ENCODE assay signal across 28 cellular contexts in genomic region chr10:57362811-57363210, GRCh38.
A peak's percentile ranks its signal among the peaks of the same experiment; 100 is the strongest.
DNase-seq lines count a peak whose midpoint lies in the region; ATAC-seq and TF ChIP-seq lines count a peak whose summit lies in the region.
"Had no signal": no experiment of that assay in that cellular context is flagged by ENCODE, and none has a peak within 500 bp of the region (broad histone marks: within the 10 kb centered on the region; RNA-seq: fewer than 3 reads in every experiment).

No MANE protein-coding gene starts in this region.

- no peak overlapping the region for H2BK12ac ChIP-seq in neuronal stem cell (ENCODE audit: low read length)

- H4K8ac ChIP-seq in neuronal stem cell (ENCODE audit: low read depth, low read length), result no peak overlapping the region

- H3K36me3 ChIP-seq in neuronal stem cell (replicated peaks in 1 of 2; ENCODE audit: control insufficient read depth in 2 of 2, insufficient read depth in 2 of 2, low read length in 2 of 2) (no peaks in the 10 kb centered on the region), thyroid gland (no peaks in the 10 kb centered on the region)
- H3K36me3 ChIP-seq: BLaER1, cardiac muscle cell, tibial nerve had no signal

- H2BK5ac ChIP-seq in neuronal stem cell (ENCODE audit: low read length), result no peak overlapping the region

- H3K9me3 ChIP-seq in neuronal stem cell (replicated peaks in 1 of 2; ENCODE audit: control insufficient read depth in 2 of 2, insufficient read depth in 1 of 2, low read depth in 1 of 2, low read length in 2 of 2) (no peaks in the 10 kb centered on the region), thyroid gland (no peaks in the 10 kb centered on the region)
- H3K9me3 ChIP-seq: BLaER1, tibial nerve had no signal

- H3K4me3 ChIP-seq in neuronal stem cell (ENCODE audit: low read length in 2 of 2), result no peak overlapping the region
- no peak overlapping the region for H3K4me3 ChIP-seq in thyroid gland (replicated peaks in 1 of 3)
- H3K4me3 ChIP-seq: BLaER1, cardiac muscle cell, tibial nerve had no signal

- H3K79me1 ChIP-seq in neuronal stem cell (ENCODE audit: low read depth, low read length), result no peaks in the 10 kb centered on the region

- no peak overlapping the region for H3K27ac ChIP-seq in neuronal stem cell (replicated peaks; ENCODE audit: low read length)
- H3K27ac ChIP-seq in thyroid gland, result no peak overlapping the region
- H3K27ac ChIP-seq: BLaER1, cardiac muscle cell, epithelial cell of prostate, tibial nerve had no signal

- WGBS in neuronal stem cell (ENCODE audit: extremely low coverage in 2 of 2, insufficient read length in 2 of 2, insufficient replicate concordance in 1 of 2), 2 donors, result no CpG with 5 or more reads among the region's 2 CpGs
- WGBS in thyroid gland, 2 donors, result 91 to 92% methylated on average over 2 of the region's 2 CpGs

- H4K91ac ChIP-seq in neuronal stem cell (ENCODE audit: low read depth, low read length, poor library complexity), result no peak overlapping the region

- H2BK120ac ChIP-seq in neuronal stem cell (ENCODE audit: low read depth, low read length), result no peak overlapping the region

- H3K4ac ChIP-seq in neuronal stem cell (ENCODE audit: low read length), result no peak overlapping the region

- no peaks in the 10 kb centered on the region for H3K27me3 ChIP-seq in neuronal stem cell (ENCODE audit: control insufficient read depth in 3 of 3, insufficient read depth in 3 of 3, low read depth in 1 of 3, low read length in 3 of 3)
- H3K27me3 ChIP-seq in thyroid gland, result no peaks in the 10 kb centered on the region
- H3K27me3 ChIP-seq: BLaER1, cardiac muscle cell, tibial nerve had no signal

- no peaks in the 10 kb centered on the region for H3K4me1 Mint-ChIP-seq in activated T-helper 2 cell treated with anti-CD3 and anti-CD28 coated beads, Interferon-gamma antibody, Interleukin-2, Interleukin-4, amounts not matched to agents 10 μg/mL and 5 μg/mL and 100 μg/mL, durations not matched to agents 14 hours and 24 hours and 36 hours (ENCODE audit: low read depth)
- H3K4me1 Mint-ChIP-seq: activated CD8-positive, alpha-beta memory T cell treated with anti-CD3 and anti-CD28 coated beads, Interleukin-2, amount 10 ng/mL, durations not matched to agents 7 days and 5 days; activated naive CD8-positive, alpha-beta T cell treated with anti-CD3 and anti-CD28 coated beads, Interleukin-2, amount 50 U/mL, for 24 hours; immature natural killer cell had no signal

- H3K18ac ChIP-seq in neuronal stem cell (ENCODE audit: low read length), result no peak overlapping the region

- H2BK15ac ChIP-seq in neuronal stem cell (ENCODE audit: low read length), result no peak overlapping the region

- H3K4me3 Mint-ChIP-seq in activated T-helper 2 cell treated with anti-CD3 and anti-CD28 coated beads, Interferon-gamma antibody, Interleukin-2, Interleukin-4, amounts not matched to agents 10 μg/mL and 5 μg/mL and 100 μg/mL, durations not matched to agents 14 hours and 24 hours and 36 hours (ENCODE audit: low read depth), result no peak overlapping the region
- H3K4me3 Mint-ChIP-seq: activated CD8-positive, alpha-beta memory T cell treated with anti-CD3 and anti-CD28 coated beads, Interleukin-2, amount 10 ng/mL, durations not matched to agents 7 days and 5 days; activated naive CD8-positive, alpha-beta T cell treated with anti-CD3 and anti-CD28 coated beads, Interleukin-2, amount 50 U/mL, for 24 hours; activated T-cell treated with anti-CD3 and anti-CD28 coated beads, Interleukin-2, amount 50 U/mL, for 4 hours; immature natural killer cell; natural killer cell treated with Interleukin-12 subunit alpha and Interleukin-12 subunit beta and Interleukin-15 and Interleukin-18, amount 100 ng/mL, for 72 hours had no signal

- H3K27ac Mint-ChIP-seq in activated T-helper 2 cell treated with anti-CD3 and anti-CD28 coated beads, Interferon-gamma antibody, Interleukin-2, Interleukin-4, amounts not matched to agents 10 μg/mL and 5 μg/mL and 100 μg/mL, durations not matched to agents 14 hours and 24 hours and 36 hours, result no peak overlapping the region
- H3K27ac Mint-ChIP-seq: activated CD8-positive, alpha-beta memory T cell treated with anti-CD3 and anti-CD28 coated beads, Interleukin-2, amount 10 ng/mL, durations not matched to agents 7 days and 5 days; activated naive CD8-positive, alpha-beta T cell treated with anti-CD3 and anti-CD28 coated beads, Interleukin-2, amount 50 U/mL, for 24 hours; immature natural killer cell; natural killer cell treated with Interleukin-12 subunit alpha and Interleukin-12 subunit beta and Interleukin-15 and Interleukin-18, amount 100 ng/mL, for 72 hours had no signal

- TF ChIP-seq CTCF in thyroid gland (IDR thresholded peaks at IDR 0.05), result no peak

- DNase-seq in DMS153 (lab: John Stamatoyannopoulos, UW) (no peak), neuronal stem cell (ENCODE audit: low spot score) (no peak), thyroid gland (no peak)
- DNase-seq in activated T-helper 2 cell treated with anti-CD3 and anti-CD28 coated beads, Interferon-gamma antibody, Interleukin-2, Interleukin-4, amounts not matched to agents 10 μg/mL and 5 μg/mL and 100 μg/mL, durations not matched to agents 14 hours and 24 hours and 36 hours (ENCODE audit: low spot score), result no peak
- DNase-seq: activated CD4-positive, alpha-beta T cell treated with anti-CD3 and anti-CD28 coated beads, Interleukin-2, amount 50 U/mL, for 4 hours; activated CD4-positive, CD25-positive, alpha-beta regulatory T cell; activated CD8-positive, alpha-beta memory T cell treated with anti-CD3 and anti-CD28 coated beads, Interleukin-2, amount 10 ng/mL, durations not matched to agents 7 days and 5 days; activated naive CD8-positive, alpha-beta T cell treated with anti-CD3 and anti-CD28 coated beads, Interleukin-2, amount 50 U/mL, for 24 hours; activated T-cell treated with anti-CD3 and anti-CD28 coated beads, Interleukin-2, amount 50 U/mL, for 4 hours; cortex of kidney; effector memory CD4-positive, alpha-beta T cell; HCEC 1CT; immature natural killer cell; left colon; NCI-H1694; NCI-H2171; NCI-H510A; OCI-M1; stimulated activated CD4-positive, alpha-beta T cell treated with anti-CD3 and anti-CD28 coated beads, Interleukin-4, amount 100 ng/mL, for 24 hours; T-helper 1 cell had no signal

- H2AK5ac ChIP-seq in neuronal stem cell (ENCODE audit: low read depth, low read length), result no peak overlapping the region

- intact Hi-C loops in activated T-helper 2 cell treated with anti-CD3 and anti-CD28 coated beads, Interferon-gamma antibody, Interleukin-2, Interleukin-4, amounts not matched to agents 10 μg/mL and 5 μg/mL and 100 μg/mL, durations not matched to agents 14 hours and 24 hours and 36 hours (cut with micrococcal nuclease), result no loop called here
- intact Hi-C loops in thyroid gland (cut with DNase I), result no loop called here

- no peak overlapping the region for H2AFZ ChIP-seq in neuronal stem cell (ENCODE audit: low read length)

- no peak overlapping the region for H3K9ac ChIP-seq in neuronal stem cell (ENCODE audit: low read depth, low read length, poor library complexity)
- H3K9ac ChIP-seq: BLaER1 had no signal

- no peaks in the 10 kb centered on the region for H3K4me1 ChIP-seq in neuronal stem cell (ENCODE audit: control insufficient read depth in 2 of 2, insufficient read depth in 1 of 2, low read depth in 1 of 2, low read length in 2 of 2)
- H3K4me1 ChIP-seq in thyroid gland, result no peaks in the 10 kb centered on the region
- H3K4me1 ChIP-seq: BLaER1, tibial nerve had no signal

- no peaks in the 10 kb centered on the region for H3K27me3 Mint-ChIP-seq in activated T-helper 2 cell treated with anti-CD3 and anti-CD28 coated beads, Interferon-gamma antibody, Interleukin-2, Interleukin-4, amounts not matched to agents 10 μg/mL and 5 μg/mL and 100 μg/mL, durations not matched to agents 14 hours and 24 hours and 36 hours (ENCODE audit: low read depth)
- H3K27me3 Mint-ChIP-seq: activated CD8-positive, alpha-beta memory T cell treated with anti-CD3 and anti-CD28 coated beads, Interleukin-2, amount 10 ng/mL, durations not matched to agents 7 days and 5 days; activated naive CD8-positive, alpha-beta T cell treated with anti-CD3 and anti-CD28 coated beads, Interleukin-2, amount 50 U/mL, for 24 hours; natural killer cell treated with Interleukin-12 subunit alpha and Interleukin-12 subunit beta and Interleukin-15 and Interleukin-18, amount 100 ng/mL, for 72 hours had no signal

- H3K9me3 Mint-ChIP-seq in activated T-helper 2 cell treated with anti-CD3 and anti-CD28 coated beads, Interferon-gamma antibody, Interleukin-2, Interleukin-4, amounts not matched to agents 10 μg/mL and 5 μg/mL and 100 μg/mL, durations not matched to agents 14 hours and 24 hours and 36 hours, result no peaks in the 10 kb centered on the region
- H3K9me3 Mint-ChIP-seq: activated naive CD8-positive, alpha-beta T cell treated with anti-CD3 and anti-CD28 coated beads, Interleukin-2, amount 50 U/mL, for 24 hours; activated T-cell treated with anti-CD3 and anti-CD28 coated beads, Interleukin-2, amount 50 U/mL, for 4 hours had no signal

- TF ChIP-seq POLR2A in thyroid gland (IDR thresholded peaks at IDR 0.05), result no peak

- H3K36me3 Mint-ChIP-seq in activated T-helper 2 cell treated with anti-CD3 and anti-CD28 coated beads, Interferon-gamma antibody, Interleukin-2, Interleukin-4, amounts not matched to agents 10 μg/mL and 5 μg/mL and 100 μg/mL, durations not matched to agents 14 hours and 24 hours and 36 hours (ENCODE audit: low read depth), result no peaks in the 10 kb centered on the region
- H3K36me3 Mint-ChIP-seq: activated CD8-positive, alpha-beta memory T cell treated with anti-CD3 and anti-CD28 coated beads, Interleukin-2, amount 10 ng/mL, durations not matched to agents 7 days and 5 days; immature natural killer cell; natural killer cell treated with Interleukin-12 subunit alpha and Interleukin-12 subunit beta and Interleukin-15 and Interleukin-18, amount 100 ng/mL, for 72 hours had no signal

- peak; percentile 70 for ATAC-seq in GM19438 (IDR thresholded peaks at IDR 0.05; ENCODE audit: low read depth, unreplicated experiment)
- peak; percentile 85 for ATAC-seq in HG02943 (IDR thresholded peaks at IDR 0.05; ENCODE audit: low read depth, unreplicated experiment)
- ATAC-seq in HG03354 (IDR thresholded peaks at IDR 0.05; ENCODE audit: poor library complexity, severe bottlenecking, unreplicated experiment), result peak; percentile 95
- ATAC-seq: activated CD8-positive, alpha-beta memory T cell treated with anti-CD3 and anti-CD28 coated beads, Interleukin-2, amount 10 ng/mL, durations not matched to agents 7 days and 5 days; activated naive CD8-positive, alpha-beta T cell treated with anti-CD3 and anti-CD28 coated beads, Interleukin-2, amount 50 U/mL, for 24 hours; activated T-cell treated with anti-CD3 and anti-CD28 coated beads, Interleukin-2, amount 50 U/mL, for 4 hours; left colon; natural killer cell treated with Interleukin-12 subunit alpha and Interleukin-12 subunit beta and Interleukin-15 and Interleukin-18, amount 100 ng/mL, for 72 hours had no signal

- no peak overlapping the region for H3K4me2 ChIP-seq in neuronal stem cell (ENCODE audit: insufficient read depth, low read length, poor library complexity, severe bottlenecking)
- H3K4me2 ChIP-seq: BLaER1 had no signal

- H3K23ac ChIP-seq in neuronal stem cell (ENCODE audit: low read depth, low read length, poor library complexity), result no peak overlapping the region

- no peak overlapping the region for H3K14ac ChIP-seq in neuronal stem cell (ENCODE audit: low read length)
